9 cellular contexts compared by ENCODE assay signal in the genomic region with DNA sequence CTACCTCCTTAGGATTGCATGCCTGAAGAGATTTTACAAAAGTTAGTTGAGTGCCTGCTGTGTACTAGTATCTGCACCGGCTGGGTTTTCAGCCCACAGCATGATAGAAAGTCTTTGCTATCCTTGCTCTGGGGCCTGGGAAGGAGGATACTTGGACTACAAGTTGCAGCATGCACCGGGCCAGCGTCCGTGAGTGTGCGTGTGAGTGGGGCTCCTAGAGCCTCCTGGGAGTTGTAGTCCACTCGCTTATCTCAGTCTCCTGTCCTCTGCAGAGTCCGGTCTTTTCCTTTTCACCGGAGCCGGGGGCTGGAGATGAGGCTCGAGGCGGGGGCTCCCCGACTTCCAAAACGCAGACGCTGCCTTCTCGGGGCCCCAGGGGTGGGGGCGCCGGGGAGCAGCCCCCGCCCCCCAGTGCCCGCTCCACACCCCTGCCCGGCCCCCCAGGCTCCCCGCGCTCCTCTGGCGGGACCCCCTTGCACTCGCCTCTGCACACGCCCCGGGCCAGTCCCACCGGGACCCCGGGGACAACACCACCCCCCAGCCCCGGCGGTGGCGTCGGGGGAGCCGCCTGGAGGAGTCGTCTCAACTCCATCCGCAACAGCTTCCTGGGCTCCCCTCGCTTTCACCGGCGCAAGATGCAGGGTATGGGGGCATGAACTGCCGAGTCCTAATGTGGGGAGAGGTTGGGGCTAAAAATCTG. TPM values are rescaled to one million over a fixed set of nuclear protein-coding genes. Genes with fewer than 3 reads are reported as not detected.
DNase-seq lines count a peak whose midpoint lies in the region; ATAC-seq and TF ChIP-seq lines count a peak whose summit lies in the region.
"Had no signal": no experiment of that assay in that cellular context is flagged by ENCODE, and none has a peak within 500 bp of the region (broad histone marks: within the 10 kb centered on the region; RNA-seq: fewer than 3 reads in every experiment).

No MANE protein-coding gene starts in this region.

- H3K27ac Mint-ChIP-seq in GM23338, result peak overlapping the region; percentile 42; the same call in 1 of the 2 replicates
- no peak overlapping the region for H3K27ac Mint-ChIP-seq in naive thymus-derived CD8-positive, alpha-beta T cell
- H3K27ac Mint-ChIP-seq in activated T-helper 1 cell treated with anti-CD3 and anti-CD28 coated beads, Interleukin-12 subunit alpha, Interleukin-12 subunit beta, Interleukin-2, Interleukin-4 antibody, amounts not matched to agents 30 ng/mL and 10 ng/mL and 1 ng/mL, durations not matched to agents 14 hours and 24 hours and 36 hours, result no peak overlapping the region

- H3K27ac ChIP-seq in GM23338 (ENCODE audit: low read depth) (0 out of 2 replicates have a peak overlapping the region, but pooled peaks have one; percentile 39), RWPE2 (ENCODE audit: poor library complexity, severe bottlenecking) (no peak overlapping the region)

- POLR2A ChIA-PET in naive thymus-derived CD8-positive, alpha-beta T cell (lab: Charles Lee), result interaction anchor here (1.1 kb wide), 1 partner anchor 51 kb away, joined by 3 read pairs; no protein-coding TSS in a partner anchor

- no peak overlapping the region for H2AFZ ChIP-seq in GM23338

- peaks cover 20% of the 10 kb centered on the region for H3F3A ChIP-seq in GM23338 (replicated peaks; ENCODE audit: low read depth)

- ATAC-seq in GM23338, result peak; percentile 69
- ATAC-seq in RWPE2 (ENCODE audit: low read depth), result peak; percentile 67
- ATAC-seq in naive thymus-derived CD8-positive, alpha-beta T cell, result no peak
- ATAC-seq in HG02678 (IDR thresholded peaks at IDR 0.05; ENCODE audit: unreplicated experiment), result no peak

- peaks cover 11% of the 10 kb centered on the region for H3K36me3 ChIP-seq in GM23338 (ENCODE audit: insufficient read depth)
- H3K36me3 ChIP-seq in RWPE2 (ENCODE audit: low read depth), result peaks cover 11% of the 10 kb centered on the region

- no peaks in the 10 kb centered on the region for H3K9me3 ChIP-seq in RWPE2 (ENCODE audit: severe bottlenecking)

- no peaks in the 10 kb centered on the region for H3K79me2 ChIP-seq in GM23338 (replicated peaks; ENCODE audit: insufficient read depth)

- no peak overlapping the region for H3K4me3 Mint-ChIP-seq in GM23338
- H3K4me3 Mint-ChIP-seq in naive thymus-derived CD8-positive, alpha-beta T cell, result no peak overlapping the region
- no peak overlapping the region for H3K4me3 Mint-ChIP-seq in activated T-helper 1 cell treated with anti-CD3 and anti-CD28 coated beads, Interleukin-12 subunit alpha, Interleukin-12 subunit beta, Interleukin-2, Interleukin-4 antibody, amounts not matched to agents 30 ng/mL and 10 ng/mL and 1 ng/mL, durations not matched to agents 14 hours and 24 hours and 36 hours

- intact Hi-C loops in activated T-helper 1 cell treated with anti-CD3 and anti-CD28 coated beads, Interleukin-12 subunit alpha, Interleukin-12 subunit beta, Interleukin-2, Interleukin-4 antibody, amounts not matched to agents 30 ng/mL and 10 ng/mL and 1 ng/mL, durations not matched to agents 14 hours and 24 hours and 36 hours (cut with micrococcal nuclease), result loop anchor here (10.0 kb wide), 1 partner anchor 190 kb away; the partner anchor contains the start of gene PPP1R12C

- peaks cover 10% of the 10 kb centered on the region for H3K4me1 ChIP-seq in GM23338 (ENCODE audit: insufficient read depth)
- H3K4me1 ChIP-seq in RWPE2 (ENCODE audit: insufficient read depth, poor library complexity, severe bottlenecking), result no peaks in the 10 kb centered on the region

- H3K9me2 ChIP-seq in GM23338 (ENCODE audit: insufficient read depth), result no peaks in the 10 kb centered on the region

- TF ChIP-seq CTCF in GM23338 (conservative IDR thresholded peaks at IDR 0.05; ENCODE audit: low read depth in 2 of 2), result no peak
- TF ChIP-seq CTCF in RWPE2 (IDR thresholded peaks at IDR 0.05; ENCODE audit: poor library complexity, severe bottlenecking), result no peak

- H3K27me3 ChIP-seq in GM23338 (ENCODE audit: insufficient read depth), result no peaks in the 10 kb centered on the region
- H3K27me3 ChIP-seq in RWPE2 (ENCODE audit: insufficient read depth, poor library complexity, severe bottlenecking), result no peaks in the 10 kb centered on the region
- H3K27me3 ChIP-seq: dorsolateral prefrontal cortex had no signal

- H3K4me3 ChIP-seq in GM23338 (no peak overlapping the region), RWPE2 (ENCODE audit: severe bottlenecking) (no peak overlapping the region)
- H3K4me3 ChIP-seq: dorsolateral prefrontal cortex had no signal

- 0 out of 2 replicates have a peak overlapping the region, but pooled peaks have one; percentile 26 for H3K4me2 ChIP-seq in GM23338

- peaks cover 18% of the 10 kb centered on the region for H3K27me3 Mint-ChIP-seq in GM23338 (ENCODE audit: insufficient read depth, low read depth, poor library complexity)
- peaks cover 0 to 3% (median 0%) of the 10 kb centered on the region in 5 donors for H3K27me3 Mint-ChIP-seq in naive thymus-derived CD8-positive, alpha-beta T cell
- H3K27me3 Mint-ChIP-seq in activated T-helper 1 cell treated with anti-CD3 and anti-CD28 coated beads, Interleukin-12 subunit alpha, Interleukin-12 subunit beta, Interleukin-2, Interleukin-4 antibody, amounts not matched to agents 30 ng/mL and 10 ng/mL and 1 ng/mL, durations not matched to agents 14 hours and 24 hours and 36 hours (ENCODE audit: insufficient read depth), result no peaks in the 10 kb centered on the region

- H4K20me1 ChIP-seq in GM23338 (replicated peaks; ENCODE audit: insufficient read depth), result no peaks in the 10 kb centered on the region; the same call in 1 of the 2 replicates

- DNase-seq in DMS153 (lab: John Stamatoyannopoulos, UW) (peak; percentile 2), GM23338 (ENCODE audit: low spot score) (peak; percentile 92), RWPE2 (ENCODE audit: low spot score) (no peak), iPS-NIHi11 (ENCODE audit: low spot score) (peak; percentile 77), glomerular visceral epithelial cell (ENCODE audit: extremely low spot score) (no peak)
- no peak for DNase-seq in naive thymus-derived CD8-positive, alpha-beta T cell
- no peak for DNase-seq in activated T-helper 1 cell treated with anti-CD3 and anti-CD28 coated beads, Interleukin-12 subunit alpha, Interleukin-12 subunit beta, Interleukin-2, Interleukin-4 antibody, amounts not matched to agents 30 ng/mL and 10 ng/mL and 1 ng/mL, durations not matched to agents 14 hours and 24 hours and 36 hours (ENCODE audit: low spot score)

- H3K4me1 Mint-ChIP-seq in GM23338, result peaks cover 20% of the 10 kb centered on the region
- peaks cover 5 to 14% (median 11%) of the 10 kb centered on the region in 4 donors for H3K4me1 Mint-ChIP-seq in naive thymus-derived CD8-positive, alpha-beta T cell
- peaks cover 17% of the 10 kb centered on the region for H3K4me1 Mint-ChIP-seq in activated T-helper 1 cell treated with anti-CD3 and anti-CD28 coated beads, Interleukin-12 subunit alpha, Interleukin-12 subunit beta, Interleukin-2, Interleukin-4 antibody, amounts not matched to agents 30 ng/mL and 10 ng/mL and 1 ng/mL, durations not matched to agents 14 hours and 24 hours and 36 hours (ENCODE audit: low read depth)

- no peaks in the 10 kb centered on the region; the same call in 2 of the 3 replicates for H3K9me3 Mint-ChIP-seq in GM23338
- H3K9me3 Mint-ChIP-seq in naive thymus-derived CD8-positive, alpha-beta T cell, result no peaks in the 10 kb centered on the region
- no peaks in the 10 kb centered on the region for H3K9me3 Mint-ChIP-seq in activated T-helper 1 cell treated with anti-CD3 and anti-CD28 coated beads, Interleukin-12 subunit alpha, Interleukin-12 subunit beta, Interleukin-2, Interleukin-4 antibody, amounts not matched to agents 30 ng/mL and 10 ng/mL and 1 ng/mL, durations not matched to agents 14 hours and 24 hours and 36 hours

- peaks cover 63% of the 10 kb centered on the region for H3K36me3 Mint-ChIP-seq in GM23338 (ENCODE audit: low read depth)
- peaks cover 0 to 2% (median 0%) of the 10 kb centered on the region in 3 donors for H3K36me3 Mint-ChIP-seq in naive thymus-derived CD8-positive, alpha-beta T cell
- peaks cover 4% of the 10 kb centered on the region for H3K36me3 Mint-ChIP-seq in activated T-helper 1 cell treated with anti-CD3 and anti-CD28 coated beads, Interleukin-12 subunit alpha, Interleukin-12 subunit beta, Interleukin-2, Interleukin-4 antibody, amounts not matched to agents 30 ng/mL and 10 ng/mL and 1 ng/mL, durations not matched to agents 14 hours and 24 hours and 36 hours (ENCODE audit: low read depth)

RNA-seq across cellular contexts. Expression of gene BRSK1, which starts 20.6 kb away (rescaled TPM):
- 11.3 and 17.2 TPM in 2 replicates for total RNA-seq in GM23338 (2014; rRNA removed; shearing (Covaris generic))
- polyA plus RNA-seq in GM23338 (2016; fragmentation: Nextera tagmentation; extraction: Ambion mirVana), result 2.3 and 3.4 TPM in 2 replicates
- total RNA-seq in naive thymus-derived CD8-positive, alpha-beta T cell, result 1 to 10 TPM; 1.9 to 2.9 TPM
- under 1 TPM in 1 of 3 donors, not detected in 2; 0.24 TPM for polyA plus RNA-seq in naive thymus-derived CD8-positive, alpha-beta T cell
- 7.8 and 8.4 TPM in 2 replicates for total RNA-seq in activated T-helper 1 cell treated with anti-CD3 and anti-CD28 coated beads, Interleukin-12 subunit alpha, Interleukin-12 subunit beta, Interleukin-2, Interleukin-4 antibody, amounts not matched to agents 30 ng/mL and 10 ng/mL and 1 ng/mL, durations not matched to agents 14 hours and 24 hours and 36 hours

RNA-seq across cellular contexts. Expression of gene TMEM150B, which starts 20.7 kb away (rescaled TPM):
- not detected in 2 replicates for total RNA-seq in GM23338 (2014; rRNA removed; shearing (Covaris generic))
- 0.29 and 0.40 TPM in 2 replicates for polyA plus RNA-seq in GM23338 (2016; fragmentation: Nextera tagmentation; extraction: Ambion mirVana)
- not detected for total RNA-seq in naive thymus-derived CD8-positive, alpha-beta T cell
- not detected for polyA plus RNA-seq in naive thymus-derived CD8-positive, alpha-beta T cell
- 0.71 TPM in 1 of 2 replicates, not detected in the other for total RNA-seq in activated T-helper 1 cell treated with anti-CD3 and anti-CD28 coated beads, Interleukin-12 subunit alpha, Interleukin-12 subunit beta, Interleukin-2, Interleukin-4 antibody, amounts not matched to agents 30 ng/mL and 10 ng/mL and 1 ng/mL, durations not matched to agents 14 hours and 24 hours and 36 hours

RNA-seq across cellular contexts. Expression of gene HSPBP1, which starts 24.5 kb away (rescaled TPM):
- 91.0 and 91.1 TPM in 2 replicates for total RNA-seq in GM23338 (2014; rRNA removed; shearing (Covaris generic))
- 81.9 and 83.6 TPM in 2 replicates for polyA plus RNA-seq in GM23338 (2016; fragmentation: Nextera tagmentation; extraction: Ambion mirVana)
- total RNA-seq in naive thymus-derived CD8-positive, alpha-beta T cell, result 10 to 100 TPM; 20.3 to 20.4 TPM
- 10 to 100 TPM; 38.6 to 44.8 (median 42.5) TPM for polyA plus RNA-seq in naive thymus-derived CD8-positive, alpha-beta T cell
- total RNA-seq in activated T-helper 1 cell treated with anti-CD3 and anti-CD28 coated beads, Interleukin-12 subunit alpha, Interleukin-12 subunit beta, Interleukin-2, Interleukin-4 antibody, amounts not matched to agents 30 ng/mL and 10 ng/mL and 1 ng/mL, durations not matched to agents 14 hours and 24 hours and 36 hours, result 66.4 and 69.6 TPM in 2 replicates

RNA-seq across cellular contexts. Expression of gene KMT5C, which starts 35.2 kb away (rescaled TPM):
- 34.3 and 43.2 TPM in 2 replicates for total RNA-seq in GM23338 (2014; rRNA removed; shearing (Covaris generic))
- 12.9 and 14.2 TPM in 2 replicates for polyA plus RNA-seq in GM23338 (2016; fragmentation: Nextera tagmentation; extraction: Ambion mirVana)
- total RNA-seq in naive thymus-derived CD8-positive, alpha-beta T cell, result 10 to 100 TPM; 19.2 to 21.8 TPM
- 1 to 10 TPM; 1.7 to 2.5 (median 2.1) TPM for polyA plus RNA-seq in naive thymus-derived CD8-positive, alpha-beta T cell
- 29.1 and 29.9 TPM in 2 replicates for total RNA-seq in activated T-helper 1 cell treated with anti-CD3 and anti-CD28 coated beads, Interleukin-12 subunit alpha, Interleukin-12 subunit beta, Interleukin-2, Interleukin-4 antibody, amounts not matched to agents 30 ng/mL and 10 ng/mL and 1 ng/mL, durations not matched to agents 14 hours and 24 hours and 36 hours

RNA-seq across cellular contexts. Expression of gene PPP6R1, which starts 45.6 kb away (rescaled TPM):
- 62.5 and 70.8 TPM in 2 replicates for total RNA-seq in GM23338 (2014; rRNA removed; shearing (Covaris generic))
- 22.2 and 24.9 TPM in 2 replicates for polyA plus RNA-seq in GM23338 (2016; fragmentation: Nextera tagmentation; extraction: Ambion mirVana)
- 100 to 1,000 TPM; 167 to 168 TPM for total RNA-seq in naive thymus-derived CD8-positive, alpha-beta T cell
- polyA plus RNA-seq in naive thymus-derived CD8-positive, alpha-beta T cell, result 100 to 1,000 TPM in 1 of 3 donors, 10 to 100 TPM in 2; 57.3 to 131 (median 60.9) TPM
- 200 and 202 TPM in 2 replicates for total RNA-seq in activated T-helper 1 cell treated with anti-CD3 and anti-CD28 coated beads, Interleukin-12 subunit alpha, Interleukin-12 subunit beta, Interleukin-2, Interleukin-4 antibody, amounts not matched to agents 30 ng/mL and 10 ng/mL and 1 ng/mL, durations not matched to agents 14 hours and 24 hours and 36 hours

Comparison
In these comparisons a context has a peak if more than half of its experiments do, and no peak if none do; other contexts are left out.
1. DNase-seq: peak in DMS153 (single experiment), GM23338 (single experiment) and iPS-NIHi11 (single experiment); none in RWPE2 (single experiment), naive thymus-derived CD8-positive, alpha-beta T cell (0 of 10), activated T-helper 1 cell treated with anti-CD3 and anti-CD28 coated beads, Interleukin-12 subunit alpha, Interleukin-12 subunit beta, Interleukin-2, Interleukin-4 antibody, amounts not matched to agents 30 ng/mL and 10 ng/mL and 1 ng/mL, durations not matched to agents 14 hours and 24 hours and 36 hours (single experiment) and glomerular visceral epithelial cell (single experiment).
2. ATAC-seq: peak in GM23338 (single experiment) and RWPE2 (single experiment); none in naive thymus-derived CD8-positive, alpha-beta T cell (0 of 2) and HG02678 (single experiment).